Comparison of ENCODE assay signal across 17 cellular contexts in genomic region chr6:53646606-53647005, GRCh38. TPM values are rescaled to one million over a fixed set of nuclear protein-coding genes. Genes with fewer than 3 reads are reported as not detected.
A peak's percentile ranks its signal among the peaks of the same experiment; 100 is the strongest.
DNase-seq lines count a peak whose midpoint lies in the region; FAIRE-seq and TF ChIP-seq lines count a peak whose summit lies in the region.
"Had no signal": no experiment of that assay in that cellular context is flagged by ENCODE, and none has a peak within 500 bp of the region (broad histone marks: within the 10 kb centered on the region; RNA-seq: fewer than 3 reads in every experiment).

No MANE protein-coding gene starts in this region.

- FAIRE-seq in bronchial epithelial cell (lab: Jason Lieb, UNC), result no peak
- FAIRE-seq: H1, kidney had no signal

- TF ChIP-seq CTCF in left ventricle myocardium inferior (IDR thresholded peaks at IDR 0.05; ENCODE audit: borderline replicate concordance), result no peak
- TF ChIP-seq CTCF in bronchial epithelial cell (IDR thresholded peaks at IDR 0.05; ENCODE audit: insufficient read depth, low read length, severe bottlenecking), result no peak

- H3K4me3 ChIP-seq in left ventricle myocardium inferior (no peak overlapping the region), bronchial epithelial cell (ENCODE audit: low read depth, low read length) (no peak overlapping the region), subcutaneous abdominal adipose tissue (ENCODE audit: low read depth in 1 of 5, low read length in 5 of 5) (no peak overlapping the region)
- H3K4me3 ChIP-seq: cardiac muscle cell, tibial nerve had no signal

- H3K27ac ChIP-seq in left ventricle myocardium inferior (replicated peaks) (peak overlapping the region; percentile 31), KOPT-K1 (ENCODE audit: low read depth, low read length, poor library complexity, severe bottlenecking) (peak overlapping the region; percentile 32), subcutaneous abdominal adipose tissue (ENCODE audit: low read depth, low read length) (peak overlapping the region; percentile 70)
- H3K27ac ChIP-seq: tibial nerve had no signal

- H3K9ac ChIP-seq in subcutaneous abdominal adipose tissue (ENCODE audit: low read length in 5 of 5), result no peak overlapping the region

- peaks cover 1% of the 10 kb centered on the region for H3K27me3 ChIP-seq in left ventricle myocardium inferior (ENCODE audit: low read depth)
- H3K27me3 ChIP-seq in bronchial epithelial cell (ENCODE audit: control insufficient read depth, insufficient read depth, low read length), result no peaks in the 10 kb centered on the region
- no peaks in the 10 kb centered on the region for H3K27me3 ChIP-seq in subcutaneous abdominal adipose tissue (ENCODE audit: control insufficient read depth in 5 of 5, insufficient read depth in 4 of 5, low read length in 5 of 5)
- H3K27me3 ChIP-seq: cardiac muscle cell, tibial nerve had no signal

- DNase-seq in left ventricle myocardium inferior (no peak), cardiac septum (ENCODE audit: low spot score) (no peak), bronchial epithelial cell (ENCODE audit: low read depth) (peak; percentile 70), dermis blood vessel endothelial cell (no peak), SKM-1 (lab: John Stamatoyannopoulos, UW; ENCODE audit: unreplicated experiment) (no peak), Kasumi-1 (lab: John Stamatoyannopoulos, UW) (no peak)
- DNase-seq: activated CD4-positive, alpha-beta T cell treated with anti-CD3 and anti-CD28 coated beads, Interleukin-2, amount 50 U/mL, for 1 hour; BE2C; effector CD4-positive, alpha-beta T cell; KG1; kidney; NCI-H526 had no signal

- intact Hi-C loops in left ventricle myocardium inferior (cut with micrococcal nuclease), result no loop called here
- intact Hi-C loops in cardiac septum (cut with DNase I), result no loop called here

- H3K9me3 ChIP-seq in left ventricle myocardium inferior (replicated peaks) (no peaks in the 10 kb centered on the region), KOPT-K1 (ENCODE audit: insufficient read depth, low read length, poor library complexity, severe bottlenecking) (no peaks in the 10 kb centered on the region), subcutaneous abdominal adipose tissue (ENCODE audit: control insufficient read depth in 5 of 5, low read length in 5 of 5) (no peaks in the 10 kb centered on the region)
- H3K9me3 ChIP-seq: tibial nerve had no signal

- H3K4me1 ChIP-seq in left ventricle myocardium inferior (peaks cover 55% of the 10 kb centered on the region), subcutaneous abdominal adipose tissue (ENCODE audit: control insufficient read depth in 5 of 5, insufficient read depth in 5 of 5, low read length in 5 of 5) (peaks cover 0 to 40% (median 23%) of the 10 kb centered on the region in 5 donors)
- H3K4me1 ChIP-seq: BE2C had no signal

- no peaks in the 10 kb centered on the region for H3K36me3 ChIP-seq in left ventricle myocardium inferior
- no peaks in the 10 kb centered on the region for H3K36me3 ChIP-seq in KOPT-K1 (ENCODE audit: insufficient read depth, low read length)
- no peaks in the 10 kb centered on the region for H3K36me3 ChIP-seq in bronchial epithelial cell (ENCODE audit: control insufficient read depth, insufficient read depth, low read length)
- no peaks in the 10 kb centered on the region for H3K36me3 ChIP-seq in subcutaneous abdominal adipose tissue (ENCODE audit: control insufficient read depth in 5 of 5, insufficient read depth in 5 of 5, low read length in 5 of 5)
- H3K36me3 ChIP-seq: BE2C, tibial nerve had no signal

RNA-seq across cellular contexts. Expression of gene KLHL31, which starts 18.9 kb away (rescaled TPM):
- total RNA-seq in left ventricle myocardium inferior (299 TPM), cardiac septum (188 TPM), bronchial epithelial cell (0.26 TPM in 2 replicates), dermis blood vessel endothelial cell (0.14 and 0.17 TPM in 2 replicates)

Comparison
In these comparisons a context has a peak if more than half of its experiments do, and no peak if none do; other contexts are left out.
1. RNA of gene KLHL31, which starts 18.9 kb away (total RNA-seq): 299 TPM in left ventricle myocardium inferior (single experiment) and 188 TPM in cardiac septum (single experiment); 0.26 TPM in bronchial epithelial cell and 0.14 to 0.17 TPM in dermis blood vessel endothelial cell; every median in the first group is over 100 times any median in the second.
2. Peak in every context shown above with its lines, with median percentiles within 50 percentile points of each other: H3K27ac ChIP-seq.